ENCODE assay signal across 12 cellular contexts in genomic region chr2:23418490-23418911, GRCh38. TPM values are rescaled to one million over a fixed set of nuclear protein-coding genes. Genes with fewer than 3 reads are reported as not detected.
DNase-seq lines count a peak whose midpoint lies in the region; ATAC-seq and TF ChIP-seq lines count a peak whose summit lies in the region.
"Had no signal": no experiment of that assay in that cellular context is flagged by ENCODE, and none has a peak within 500 bp of the region (broad histone marks: within the 10 kb centered on the region; RNA-seq: fewer than 3 reads in every experiment).

No MANE protein-coding gene starts in this region.

- intact Hi-C loops in mucosa of descending colon (cut with DNase I, micrococcal nuclease): no loop called here
- intact Hi-C loops in vagina (cut with DNase I): no loop called here

- DNase-seq in MG63 (peak; percentile 62), epithelial cell of esophagus (ENCODE audit: low read depth) (peak; percentile 83), mucosa of descending colon (no peak), SIG-M5 treated with dmso at 0.1 percent for 504 hours (lab: John Stamatoyannopoulos, UW; ENCODE audit: unreplicated experiment) (no peak), NCI-H128 (lab: John Stamatoyannopoulos, UW; ENCODE audit: unreplicated experiment) (no peak), vagina (ENCODE audit: extremely low spot score in 2 of 2) (no peak)
- DNase-seq: activated T-cell treated with anti-CD3 and anti-CD28 coated beads, Interleukin-2, amount 50 U/mL, for 48 hours; NCI-H1436 treated with DMSO at 0.1 percent for 48 hours; thyroid gland had no signal

- no peak for TF ChIP-seq POLR2A in vagina (IDR thresholded peaks at IDR 0.05)

- no peak overlapping the region for H2AFZ ChIP-seq in ACC112 (ENCODE audit: low read length, unreplicated experiment)

- H3K27ac ChIP-seq in ACC112 (ENCODE audit: low read depth, low read length) (peak overlapping the region; percentile 96), vagina (no peak overlapping the region)
- H3K27ac ChIP-seq: HL-60 had no signal

- H3K4me3 ChIP-seq in ACC112 (ENCODE audit: low read depth, low read length): peak overlapping the region; percentile 48; the same call in 1 of the 2 replicates
- H3K4me3 ChIP-seq in MG63: no peak overlapping the region
- H3K4me3 ChIP-seq in epithelial cell of esophagus (ENCODE audit: low read length): no peak overlapping the region
- no peak overlapping the region for H3K4me3 ChIP-seq in mucosa of descending colon
- no peak overlapping the region for H3K4me3 ChIP-seq in vagina
- H3K4me3 ChIP-seq: thyroid gland had no signal

- peak; percentile 12 for ATAC-seq in mucosa of descending colon
- no peak for ATAC-seq in GM18861 (IDR thresholded peaks at IDR 0.05; ENCODE audit: unreplicated experiment)

- H3K36me3 ChIP-seq in ACC112 (ENCODE audit: insufficient read depth, low read length): no peaks in the 10 kb centered on the region
- H3K36me3 ChIP-seq in MG63: no peaks in the 10 kb centered on the region
- H3K36me3 ChIP-seq in mucosa of descending colon (ENCODE audit: low read depth): no peaks in the 10 kb centered on the region
- no peaks in the 10 kb centered on the region for H3K36me3 ChIP-seq in vagina
- H3K36me3 ChIP-seq: thyroid gland had no signal

- H3K9me3 ChIP-seq in MG63 (no peaks in the 10 kb centered on the region; the same call in 1 of the 2 replicates), mucosa of descending colon (no peaks in the 10 kb centered on the region), vagina (no peaks in the 10 kb centered on the region)
- H3K9me3 ChIP-seq: thyroid gland had no signal

- TF ChIP-seq CTCF in epithelial cell of esophagus (IDR thresholded peaks at IDR 0.05; ENCODE audit: insufficient read depth, low read depth, low read length, missing control alignments): no peak
- no peak for TF ChIP-seq CTCF in mucosa of descending colon (IDR thresholded peaks at IDR 0.05)
- no peak for TF ChIP-seq CTCF in vagina (IDR thresholded peaks at IDR 0.05)

- peaks cover 42% of the 10 kb centered on the region for H3K79me2 ChIP-seq in ACC112 (ENCODE audit: control insufficient read depth, insufficient read depth, low read length, unreplicated experiment)

- no peaks in the 10 kb centered on the region for H3K27me3 ChIP-seq in ACC112 (ENCODE audit: insufficient read depth, low read length)
- H3K27me3 ChIP-seq in MG63: no peaks in the 10 kb centered on the region
- no peaks in the 10 kb centered on the region for H3K27me3 ChIP-seq in vagina
- H3K27me3 ChIP-seq: thyroid gland had no signal

- H3K4me1 ChIP-seq in ACC112 (ENCODE audit: control insufficient read depth, insufficient read depth, low read length, unreplicated experiment): peaks cover 52% of the 10 kb centered on the region
- H3K4me1 ChIP-seq in mucosa of descending colon (ENCODE audit: low read depth): no peaks in the 10 kb centered on the region
- H3K4me1 ChIP-seq in vagina: peaks cover 17% of the 10 kb centered on the region
- H3K4me1 ChIP-seq: thyroid gland had no signal

RNA-seq across cellular contexts. Expression of gene KLHL29, which starts 33.5 kb away (rescaled TPM):
- total RNA-seq in MG63 (2014; rRNA removed; shearing (Covaris generic); ENCODE audit: low replicate concordance): 0.69 and 1.5 TPM in 2 replicates
- total RNA-seq in mucosa of descending colon (10 to 100 TPM in 1 of 3 donors, 1 to 10 TPM in 2; 2.6 to 13.0 (median 5.5) TPM), vagina (19.4 TPM)

Comparison
In these comparisons a context has a peak if more than half of its experiments do, and no peak if none do; other contexts are left out.
1. DNase-seq: peak in MG63 (single experiment) and epithelial cell of esophagus (single experiment); none in mucosa of descending colon (0 of 3), SIG-M5 treated with dmso at 0.1 percent for 504 hours (single experiment), NCI-H128 (single experiment) and vagina (0 of 2).